ENCODE assay signal across 9 cellular contexts in genomic region chr3:38028621-38029361, GRCh38. TPM values are rescaled to one million over a fixed set of nuclear protein-coding genes. Genes with fewer than 3 reads are reported as not detected.
A peak's percentile ranks its signal among the peaks of the same experiment; 100 is the strongest.
DNase-seq lines count a peak whose midpoint lies in the region; ATAC-seq, FAIRE-seq and TF ChIP-seq lines count a peak whose summit lies in the region.
"Had no signal": no experiment of that assay in that cellular context is flagged by ENCODE, and none has a peak within 500 bp of the region (broad histone marks: within the 10 kb centered on the region; RNA-seq: fewer than 3 reads in every experiment).

No MANE protein-coding gene starts in this region.

- H4K20me1 ChIP-seq in BLaER1 treated with 17β-estradiol and CSF1 and Interleukin-3, amounts not matched to agents 10 nM and 100 nM = peaks cover 0 to 7% (median 0%) of the 10 kb centered on the region in 11 experiments; a peak in 4 of 22 replicates
- no peaks in the 10 kb centered on the region for H4K20me1 ChIP-seq in PC-3 (ENCODE audit: low read length)

- no peak for DNase-seq in activated CD4-positive, alpha-beta memory T cell treated with anti-CD3 and anti-CD28 coated beads, Interleukin-2, amount 10 ng/mL, durations not matched to agents 7 days and 5 days
- DNase-seq in glutamatergic neuron = peak; percentile 48
- no peak for DNase-seq in pancreas
- no peak for DNase-seq in activated CD8-positive, alpha-beta memory T cell treated with anti-CD3 and anti-CD28 coated beads, Interleukin-2, amount 50 U/mL, for 48 hours
- DNase-seq in HuH-7.5 (ENCODE audit: low spot score) = no peak
- no peak for DNase-seq in PC-3
- DNase-seq in NCI-H446 treated with DMSO at 0.1 percent for 48 hours (lab: John Stamatoyannopoulos, UW) = no peak

- H3K9ac ChIP-seq in BLaER1 treated with 17β-estradiol and CSF1 and Interleukin-3, amounts not matched to agents 10 nM and 100 nM = peak overlapping the region in 1 of 11 experiments; percentile 47; a peak in 1 of 22 replicates
- H3K9ac ChIP-seq in PC-3 (ENCODE audit: low read length) = no peak overlapping the region

- H3K27ac ChIP-seq in BLaER1 treated with 17β-estradiol and CSF1 and Interleukin-3, amounts not matched to agents 10 nM and 100 nM = no peak overlapping the region
- H3K27ac ChIP-seq in pancreas (peak overlapping the region in 2 of 4 donors; percentile 9 to 50), PC-3 (ENCODE audit: low read length) (no peak overlapping the region)

- peak overlapping the region in 10 of 11 experiments; percentile 52 to 85 (median 71); a peak in 13 of 22 replicates for H3K4me2 ChIP-seq in BLaER1 treated with 17β-estradiol and CSF1 and Interleukin-3, amounts not matched to agents 10 nM and 100 nM
- no peak overlapping the region for H3K4me2 ChIP-seq in PC-3 (ENCODE audit: low read length)

- H3K4me3 ChIP-seq in BLaER1 treated with 17β-estradiol and CSF1 and Interleukin-3, amounts not matched to agents 10 nM and 100 nM = peak overlapping the region in 4 of 10 experiments; percentile 43 to 62 (median 48); a peak in 5 of 20 replicates
- H3K4me3 ChIP-seq in pancreas (peak overlapping the region; percentile 17 to 55 (median 38)), PC-3 (ENCODE audit: low read length) (no peak overlapping the region)

- no peak for ATAC-seq in pancreas
- ATAC-seq in PC-3 = no peak

- no peaks in the 10 kb centered on the region for H3F3A ChIP-seq in PC-3 (ENCODE audit: low read length, unreplicated experiment)

- no peak for TF ChIP-seq CTCF in glutamatergic neuron (IDR thresholded peaks at IDR 0.05; ENCODE audit: partially characterized antibody, unreplicated experiment)
- TF ChIP-seq CTCF in pancreas (IDR thresholded peaks at IDR 0.05) = no peak
- no peak for TF ChIP-seq CTCF in PC-3 (conservative IDR thresholded peaks at IDR 0.05; ENCODE audit: low read depth, low read length)

- FAIRE-seq in pancreas (lab: Jason Lieb, UNC) = no peak

- no peaks in the 10 kb centered on the region for H3K9me2 ChIP-seq in PC-3 (replicated peaks; ENCODE audit: low read length)

- peaks cover 55% of the 10 kb centered on the region for H3K4me1 Mint-ChIP-seq in activated CD4-positive, alpha-beta memory T cell treated with anti-CD3 and anti-CD28 coated beads, Interleukin-2, amount 10 ng/mL, durations not matched to agents 7 days and 5 days
- H3K4me1 Mint-ChIP-seq in glutamatergic neuron (ENCODE audit: low read depth, unreplicated experiment) = peaks cover 1% of the 10 kb centered on the region

- intact Hi-C loops in pancreas (cut with DNase I) = no loop called here
- intact Hi-C loops in PC-3 (cut with micrococcal nuclease) = no loop called here

- peaks cover 2% of the 10 kb centered on the region for H3K36me3 Mint-ChIP-seq in activated CD4-positive, alpha-beta memory T cell treated with anti-CD3 and anti-CD28 coated beads, Interleukin-2, amount 10 ng/mL, durations not matched to agents 7 days and 5 days (ENCODE audit: low read depth)
- H3K36me3 Mint-ChIP-seq in glutamatergic neuron (ENCODE audit: unreplicated experiment) = peaks cover 7% of the 10 kb centered on the region

- H3K27ac Mint-ChIP-seq in activated CD4-positive, alpha-beta memory T cell treated with anti-CD3 and anti-CD28 coated beads, Interleukin-2, amount 10 ng/mL, durations not matched to agents 7 days and 5 days = no peak overlapping the region
- peak overlapping the region; percentile 70 for H3K27ac Mint-ChIP-seq in glutamatergic neuron (ENCODE audit: unreplicated experiment)

- no peaks in the 10 kb centered on the region for H3K36me3 ChIP-seq in BLaER1 treated with 17β-estradiol and CSF1 and Interleukin-3, amounts not matched to agents 10 nM and 100 nM
- no peaks in the 10 kb centered on the region for H3K36me3 ChIP-seq in pancreas
- no peaks in the 10 kb centered on the region for H3K36me3 ChIP-seq in PC-3 (ENCODE audit: low read depth, low read length)

- H3K27me3 ChIP-seq in BLaER1 treated with 17β-estradiol and CSF1 and Interleukin-3, amounts not matched to agents 10 nM and 100 nM = peaks cover 36 to 58% (median 52%) of the 10 kb centered on the region in 11 experiments
- no peaks in the 10 kb centered on the region for H3K27me3 ChIP-seq in pancreas
- no peaks in the 10 kb centered on the region for H3K27me3 ChIP-seq in PC-3 (ENCODE audit: low read length)

- peaks cover 0 to 7% (median 0%) of the 10 kb centered on the region in 11 experiments; a peak in 3 of 22 replicates for H3K9me3 ChIP-seq in BLaER1 treated with 17β-estradiol and CSF1 and Interleukin-3, amounts not matched to agents 10 nM and 100 nM (replicated peaks in 1 of 11)
- H3K9me3 ChIP-seq in pancreas = no peaks in the 10 kb centered on the region
- H3K9me3 ChIP-seq in PC-3 (ENCODE audit: low read length) = no peaks in the 10 kb centered on the region

- H3K79me2 ChIP-seq in PC-3 (ENCODE audit: low read length) = no peaks in the 10 kb centered on the region

- no peaks in the 10 kb centered on the region for H3K9me3 Mint-ChIP-seq in activated CD4-positive, alpha-beta memory T cell treated with anti-CD3 and anti-CD28 coated beads, Interleukin-2, amount 10 ng/mL, durations not matched to agents 7 days and 5 days
- H3K9me3 Mint-ChIP-seq in glutamatergic neuron (ENCODE audit: unreplicated experiment) = peaks cover 5% of the 10 kb centered on the region

- no TSS peak for BruUV-seq in PC-3 (replicated peaks; lab: Mats Ljungman, UMichigan)

- POLR2A ChIA-PET in activated CD4-positive, alpha-beta memory T cell treated with anti-CD3 and anti-CD28 coated beads, Interleukin-2, amount 10 ng/mL, durations not matched to agents 7 days and 5 days (lab: Charles Lee) = interaction anchor here (0.9 to 3.0 kb wide), 2 partner anchors 11 to 136 kb away, joined by 5 to 36 read pairs; partner anchors contain the start of genes DLEC1 and OXSR1
- POLR2A ChIA-PET in PC-3 (lab: Charles Lee; ENCODE audit: unreplicated experiment) = no interaction called here

- peaks cover 17 to 42% (median 34%) of the 10 kb centered on the region in 10 experiments for H3K4me1 ChIP-seq in BLaER1 treated with 17β-estradiol and CSF1 and Interleukin-3, amounts not matched to agents 10 nM and 100 nM
- H3K4me1 ChIP-seq in pancreas (peaks cover 0 to 8% (median 6%) of the 10 kb centered on the region in 3 donors), PC-3 (ENCODE audit: insufficient read depth, low read length) (peaks cover 43% of the 10 kb centered on the region)

- H2AFZ ChIP-seq in PC-3 (ENCODE audit: low read length) = no peak overlapping the region

- peaks cover 11% of the 10 kb centered on the region for H3K27me3 Mint-ChIP-seq in activated CD4-positive, alpha-beta memory T cell treated with anti-CD3 and anti-CD28 coated beads, Interleukin-2, amount 10 ng/mL, durations not matched to agents 7 days and 5 days
- H3K27me3 Mint-ChIP-seq in glutamatergic neuron (ENCODE audit: unreplicated experiment) = peaks cover 26% of the 10 kb centered on the region

- CTCF ChIA-PET in activated CD4-positive, alpha-beta memory T cell treated with anti-CD3 and anti-CD28 coated beads, Interleukin-2, amount 10 ng/mL, durations not matched to agents 7 days and 5 days (lab: Charles Lee) = interaction anchor here (1.5 kb wide), 1 partner anchor 25 kb away, joined by 4 read pairs; no protein-coding TSS in a partner anchor
- CTCF ChIA-PET in PC-3 (lab: Charles Lee) = no interaction called here

- H3K4me3 Mint-ChIP-seq in activated CD4-positive, alpha-beta memory T cell treated with anti-CD3 and anti-CD28 coated beads, Interleukin-2, amount 10 ng/mL, durations not matched to agents 7 days and 5 days = peak overlapping the region; percentile 35
- peak overlapping the region; percentile 94 for H3K4me3 Mint-ChIP-seq in glutamatergic neuron (ENCODE audit: unreplicated experiment)

- WGBS in pancreas, 2 donors = 50 to 51% methylated on average over 41 to 45 of the region's 45 CpGs

RNA-seq across cellular contexts. Expression of gene PLCD1, which starts 0.7 kb away (rescaled TPM):
- total RNA-seq in activated CD4-positive, alpha-beta memory T cell treated with anti-CD3 and anti-CD28 coated beads, Interleukin-2, amount 10 ng/mL, durations not matched to agents 7 days and 5 days = 10 to 100 TPM; 36.2 to 38.0 TPM
- total RNA-seq in glutamatergic neuron (ENCODE audit: unreplicated experiment) = 73.0 TPM
- total RNA-seq in pancreas = 10 to 100 TPM in 2 of 6 donors, 1 to 10 TPM in 4; 7.5 to 15.6 (median 8.9) TPM
- 10 to 100 TPM; 14.3 to 14.6 TPM for polyA plus RNA-seq in pancreas
- total RNA-seq in PC-3 (2014; rRNA removed) = 16.9 and 18.5 TPM in 2 replicates

RNA-seq across cellular contexts. Expression of gene DLEC1, which starts 10.2 kb away (rescaled TPM):
- 1 to 10 TPM; 3.8 to 4.2 TPM for total RNA-seq in activated CD4-positive, alpha-beta memory T cell treated with anti-CD3 and anti-CD28 coated beads, Interleukin-2, amount 10 ng/mL, durations not matched to agents 7 days and 5 days
- total RNA-seq in glutamatergic neuron (ENCODE audit: unreplicated experiment) (0.42 TPM), pancreas (under 1 TPM; 0.14 to 0.60 (median 0.49) TPM), PC-3 (2014; rRNA removed) (not detected in 2 replicates)
- polyA plus RNA-seq in pancreas = under 1 TPM; 0.61 to 0.75 TPM
- total RNA-seq: HT1080 had no signal

RNA-seq across cellular contexts. Expression of gene VILL, which starts 38.2 kb away (rescaled TPM):
- 10 to 100 TPM; 18.4 to 18.7 TPM for total RNA-seq in activated CD4-positive, alpha-beta memory T cell treated with anti-CD3 and anti-CD28 coated beads, Interleukin-2, amount 10 ng/mL, durations not matched to agents 7 days and 5 days
- 3.2 TPM for total RNA-seq in glutamatergic neuron (ENCODE audit: unreplicated experiment)
- total RNA-seq in pancreas = 1 to 10 TPM; 1.2 to 6.6 (median 2.7) TPM
- polyA plus RNA-seq in pancreas = 1 to 10 TPM; 5.1 to 7.0 TPM
- total RNA-seq in PC-3 (2014; rRNA removed) = 0.44 and 1.8 TPM in 2 replicates
